Comparison of ENCODE assay signal across 8 cellular contexts in genomic region chr4:37827802-37828321, GRCh38. TPM values are rescaled to one million over a fixed set of nuclear protein-coding genes. Genes with fewer than 3 reads are reported as not detected.
A peak's percentile ranks its signal among the peaks of the same experiment; 100 is the strongest.
DNase-seq lines count a peak whose midpoint lies in the region; ATAC-seq and TF ChIP-seq lines count a peak whose summit lies in the region.

No MANE protein-coding gene starts in this region.

- intact Hi-C loops in esophagus muscularis mucosa (cut with DNase I) = loop anchor here (5.0 to 10.0 kb wide), 4 partner anchors 44 to 149 kb away; partner anchors contain the start of gene RELL1

- peaks cover 15 to 28% (median 27%) of the 10 kb centered on the region in 4 donors for H3K4me1 ChIP-seq in esophagus muscularis mucosa

- H3K27ac ChIP-seq in SK-N-MC = no peak overlapping the region
- H3K27ac ChIP-seq in esophagus muscularis mucosa (replicated peaks in 1 of 4) = peak overlapping the region in 2 of 4 donors; percentile 83 to 89

- ATAC-seq in left lobe of liver (no peak), HG03039 (IDR thresholded peaks at IDR 0.05; ENCODE audit: unreplicated experiment) (no peak)

- H3K9ac ChIP-seq in SK-N-MC (ENCODE audit: insufficient read length) = no peak overlapping the region

- peaks cover 13% of the 10 kb centered on the region for H3K4me1 Mint-ChIP-seq in progenitor cell of endocrine pancreas (ENCODE audit: low read depth)

- TF ChIP-seq CTCF in GM12864 (IDR thresholded peaks at IDR 0.05; ENCODE audit: low read depth, low read length, missing control alignments) (no peak), esophagus muscularis mucosa (IDR thresholded peaks at IDR 0.05) (no peak), progenitor cell of endocrine pancreas (IDR thresholded peaks at IDR 0.05; ENCODE audit: unreplicated experiment) (no peak)

- peaks cover 16% of the 10 kb centered on the region for H3K36me3 Mint-ChIP-seq in progenitor cell of endocrine pancreas (ENCODE audit: insufficient read depth)

- no peaks in the 10 kb centered on the region for H3K27me3 ChIP-seq in esophagus muscularis mucosa

- H3K36me3 ChIP-seq in SK-N-MC (ENCODE audit: insufficient read depth, low read length) (peaks cover 7% of the 10 kb centered on the region; the same call in 1 of the 2 replicates), esophagus muscularis mucosa (peaks cover 6 to 30% (median 23%) of the 10 kb centered on the region in 4 donors)

- H3K4me3 ChIP-seq in GM12864 (ENCODE audit: low read depth, low read length) (peak overlapping the region; percentile 93; the same call in 1 of the 2 replicates), SK-N-MC (peak overlapping the region; percentile 85), esophagus muscularis mucosa (peak overlapping the region; percentile 68 to 90 (median 87))

- no peaks in the 10 kb centered on the region for H3K9me3 Mint-ChIP-seq in progenitor cell of endocrine pancreas (ENCODE audit: low read depth)

- DNase-seq in GM12864 (ENCODE audit: low read depth) = no peak
- no peak for DNase-seq in SK-N-MC (ENCODE audit: low read depth, low spot score)
- DNase-seq in esophagus muscularis mucosa (ENCODE audit: extremely low spot score) = peak; percentile 68
- DNase-seq in progenitor cell of endocrine pancreas (ENCODE audit: low spot score, unreplicated experiment) = no peak
- DNase-seq in NOMO-1 (lab: John Stamatoyannopoulos, UW; ENCODE audit: unreplicated experiment in 2 of 2) = no peak
- DNase-seq in left lobe of liver (ENCODE audit: low spot score) = no peak
- DNase-seq in hepatic stellate cell (ENCODE audit: low spot score) = no peak

- H3K27me3 Mint-ChIP-seq in progenitor cell of endocrine pancreas = peaks cover 3% of the 10 kb centered on the region

- TF ChIP-seq POLR2A in esophagus muscularis mucosa (IDR thresholded peaks at IDR 0.05; ENCODE audit: low read depth) = no peak

- no peak for TF ChIP-seq EP300 in esophagus muscularis mucosa (IDR thresholded peaks at IDR 0.05)

- peak overlapping the region; percentile 59 for H3K27ac Mint-ChIP-seq in progenitor cell of endocrine pancreas

- H3K9me3 ChIP-seq in SK-N-MC (ENCODE audit: low read depth, low read length) = no peaks in the 10 kb centered on the region
- no peaks in the 10 kb centered on the region for H3K9me3 ChIP-seq in esophagus muscularis mucosa

- 77% methylated on average over 1 of the region's 1 CpG for WGBS in esophagus muscularis mucosa

- peak overlapping the region; percentile 90 for H3K4me3 Mint-ChIP-seq in progenitor cell of endocrine pancreas (ENCODE audit: low read depth)

RNA-seq across cellular contexts. Expression of gene PGM2, which starts 1.4 kb away (rescaled TPM):
- total RNA-seq in esophagus muscularis mucosa (10 to 100 TPM; 17.4 to 19.2 (median 18.8) TPM), progenitor cell of endocrine pancreas (25.9 and 31.9 TPM in 2 replicates), left lobe of liver (6.2 TPM)
